16 cellular contexts compared by ENCODE assay signal in the genomic region with DNA sequence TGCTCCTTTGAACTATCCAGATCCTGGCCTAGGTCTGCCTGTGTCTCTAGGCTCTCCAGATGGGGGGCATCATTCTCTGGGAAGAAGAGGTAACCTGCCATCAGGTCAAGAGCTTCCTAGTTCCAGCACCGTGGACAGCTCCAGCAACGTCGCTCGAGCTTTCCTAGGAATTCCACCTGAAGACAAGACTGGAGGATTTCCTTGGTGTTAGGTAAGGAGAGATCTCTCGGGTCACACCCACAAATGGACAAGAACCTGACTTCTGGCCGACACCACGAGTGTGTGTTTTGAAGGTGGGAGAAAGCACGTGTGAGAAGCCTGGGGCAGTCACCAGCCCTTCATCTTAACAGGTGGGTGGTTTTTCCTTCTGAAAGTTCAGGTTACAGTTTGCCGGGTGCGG. TPM values are rescaled to one million over a fixed set of nuclear protein-coding genes. Genes with fewer than 3 reads are reported as not detected.
DNase-seq lines count a peak whose midpoint lies in the region; ATAC-seq, FAIRE-seq and TF ChIP-seq lines count a peak whose summit lies in the region.
"Had no signal": no experiment of that assay in that cellular context is flagged by ENCODE, and none has a peak within 500 bp of the region (broad histone marks: within the 10 kb centered on the region; RNA-seq: fewer than 3 reads in every experiment).

No MANE protein-coding gene starts in this region.

- H3K4me1 Mint-ChIP-seq in H9, result peaks cover 3 to 15% of the 10 kb centered on the region in 2 experiments
- H3K4me1 Mint-ChIP-seq in activated CD4-positive, alpha-beta memory T cell treated with anti-CD3 and anti-CD28 coated beads for 36 hours (ENCODE audit: low read depth), result no peaks in the 10 kb centered on the region
- H3K4me1 Mint-ChIP-seq: activated naive CD8-positive, alpha-beta T cell treated with anti-CD3 and anti-CD28 coated beads, Interleukin-2, amount 10 ng/mL, durations not matched to agents 7 days and 5 days had no signal

- no peak overlapping the region for H2BK20ac ChIP-seq in H9 (ENCODE audit: low read depth, low read length, poor library complexity, severe bottlenecking)

- no peak overlapping the region for H4K8ac ChIP-seq in H9 (replicated peaks; ENCODE audit: insufficient read length, low read depth, low read length)
- H4K8ac ChIP-seq in neuronal stem cell (ENCODE audit: low read depth, low read length), result no peak overlapping the region

- H3K14ac ChIP-seq in H9 (ENCODE audit: insufficient read depth, low read length) (no peak overlapping the region), neuronal stem cell (ENCODE audit: low read length) (no peak overlapping the region)

- no peak for ATAC-seq in PC-3
- ATAC-seq: psoas muscle had no signal

- H3K27me3 Mint-ChIP-seq in H9 (ENCODE audit: low read depth), result peaks cover 49% of the 10 kb centered on the region
- peaks cover 13% of the 10 kb centered on the region for H3K27me3 Mint-ChIP-seq in activated CD4-positive, alpha-beta memory T cell treated with anti-CD3 and anti-CD28 coated beads for 36 hours

- H3K4me2 ChIP-seq in H9 (ENCODE audit: insufficient read depth, insufficient read length, low read length), result no peak overlapping the region
- H3K4me2 ChIP-seq in PC-3 (ENCODE audit: low read length), result no peak overlapping the region
- H3K4me2 ChIP-seq in neuronal stem cell (ENCODE audit: insufficient read depth, low read length, poor library complexity, severe bottlenecking), result no peak overlapping the region

- TF ChIP-seq POLR2A in H54 (IDR thresholded peaks at IDR 0.05; ENCODE audit: low read depth, low read length), result no peak

- POLR2A ChIA-PET in PC-3 (lab: Charles Lee; ENCODE audit: unreplicated experiment), result no interaction called here
- POLR2A ChIA-PET in activated CD4-positive, alpha-beta memory T cell treated with anti-CD3 and anti-CD28 coated beads for 36 hours (lab: Charles Lee), result no interaction called here

- H3K4me3 Mint-ChIP-seq in H9, result no peak overlapping the region
- no peak overlapping the region for H3K4me3 Mint-ChIP-seq in activated CD4-positive, alpha-beta memory T cell treated with anti-CD3 and anti-CD28 coated beads for 36 hours
- H3K4me3 Mint-ChIP-seq: activated naive CD8-positive, alpha-beta T cell treated with anti-CD3 and anti-CD28 coated beads, Interleukin-2, amount 10 ng/mL, durations not matched to agents 7 days and 5 days had no signal

- H3K4me1 ChIP-seq in H9 (ENCODE audit: insufficient read depth, low read length), result no peaks in the 10 kb centered on the region; the same call in 1 of the 2 replicates
- H3K4me1 ChIP-seq in PC-3 (ENCODE audit: insufficient read depth, low read length), result no peaks in the 10 kb centered on the region
- H3K4me1 ChIP-seq in neuronal stem cell (ENCODE audit: control insufficient read depth in 2 of 2, insufficient read depth in 1 of 2, low read depth in 1 of 2, low read length in 2 of 2), result no peaks in the 10 kb centered on the region
- H3K4me1 ChIP-seq: psoas muscle, SJCRH30, tibial nerve had no signal

- H3K79me1 ChIP-seq in H9 (ENCODE audit: insufficient read depth, low read depth, low read length, poor library complexity, severe bottlenecking) (no peaks in the 10 kb centered on the region), neuronal stem cell (ENCODE audit: low read depth, low read length) (no peaks in the 10 kb centered on the region)

- H3K4ac ChIP-seq in H9 (ENCODE audit: low read depth, low read length) (no peak overlapping the region), neuronal stem cell (ENCODE audit: low read length) (no peak overlapping the region)

- H3K9me3 Mint-ChIP-seq in H9, result no peaks in the 10 kb centered on the region
- H3K9me3 Mint-ChIP-seq in activated CD4-positive, alpha-beta memory T cell treated with anti-CD3 and anti-CD28 coated beads for 36 hours, result no peaks in the 10 kb centered on the region
- H3K9me3 Mint-ChIP-seq: activated naive CD8-positive, alpha-beta T cell treated with anti-CD3 and anti-CD28 coated beads, Interleukin-2, amount 10 ng/mL, durations not matched to agents 7 days and 5 days had no signal

- H3K4me3 ChIP-seq in PC-3 (ENCODE audit: low read length), result no peak overlapping the region
- H3K4me3 ChIP-seq in neuronal stem cell (ENCODE audit: low read length in 2 of 2), result no peak overlapping the region
- H3K4me3 ChIP-seq: lung, psoas muscle, SJCRH30, tibial nerve had no signal

- CTCF ChIA-PET in PC-3 (lab: Charles Lee), result no interaction called here
- CTCF ChIA-PET in activated CD4-positive, alpha-beta memory T cell treated with anti-CD3 and anti-CD28 coated beads for 36 hours (lab: Charles Lee), result interaction anchor here (0.8 to 1.4 kb wide), 3 partner anchors 30 to 113 kb away, joined by 3 read pairs; no protein-coding TSS in a partner anchor

- no peak overlapping the region for H2BK120ac ChIP-seq in H9 (ENCODE audit: low read depth, low read length, poor library complexity, severe bottlenecking)
- no peak overlapping the region for H2BK120ac ChIP-seq in neuronal stem cell (ENCODE audit: low read depth, low read length)

- H3K23ac ChIP-seq in H9 (ENCODE audit: insufficient read length, low read depth, low read length) (no peak overlapping the region), neuronal stem cell (ENCODE audit: low read depth, low read length, poor library complexity) (no peak overlapping the region)

- DNase-seq in H9, result peak; percentile 80
- peak; percentile 65 for DNase-seq in PC-3
- peak; percentile 8 for DNase-seq in fibroblast of gingiva (ENCODE audit: low read depth)
- peak; percentile 56 for DNase-seq in neuronal stem cell (ENCODE audit: low spot score)
- DNase-seq in H54 (ENCODE audit: insufficient read length, low spot score), result no peak
- no peak for DNase-seq in NCI-H82 treated with DMSO at 0.1 percent for 48 hours (lab: John Stamatoyannopoulos, UW; ENCODE audit: unreplicated experiment)
- no peak for DNase-seq in activated CD4-positive, alpha-beta memory T cell treated with anti-CD3 and anti-CD28 coated beads for 36 hours
- DNase-seq in T-helper 1 cell, result no peak
- DNase-seq: activated CD4-positive, alpha-beta T cell treated with anti-CD3 and anti-CD28 coated beads, Interleukin-2, amount 50 U/mL, for 1 hour; activated naive CD8-positive, alpha-beta T cell treated with anti-CD3 and anti-CD28 coated beads, Interleukin-2, amount 10 ng/mL, durations not matched to agents 7 days and 5 days; DMS79 treated with DMSO at 0.1 percent for 48 hours; psoas muscle had no signal

- H3F3A ChIP-seq in PC-3 (ENCODE audit: low read length, unreplicated experiment), result no peaks in the 10 kb centered on the region

- H2BK12ac ChIP-seq in H9 (ENCODE audit: insufficient read length, low read depth, low read length) (no peak overlapping the region), neuronal stem cell (ENCODE audit: low read length) (no peak overlapping the region)

- no peak for TF ChIP-seq CTCF in H9 (conservative IDR thresholded peaks at IDR 0.05)
- TF ChIP-seq CTCF in PC-3 (conservative IDR thresholded peaks at IDR 0.05; ENCODE audit: low read depth, low read length), result no peak

- H2AK5ac ChIP-seq in H9 (ENCODE audit: insufficient read length, low read length) (no peak overlapping the region), neuronal stem cell (ENCODE audit: low read depth, low read length) (no peak overlapping the region)

- BruUV-seq in PC-3 (replicated peaks; lab: Mats Ljungman, UMichigan), result no TSS peak

- no peak overlapping the region for H3T11ph ChIP-seq in H9 (ENCODE audit: low read length)

- H3K18ac ChIP-seq in H9 (ENCODE audit: insufficient read length, low read depth, low read length) (no peak overlapping the region), neuronal stem cell (ENCODE audit: low read length) (no peak overlapping the region)

- H3K36me3 Mint-ChIP-seq in H9 (ENCODE audit: insufficient read depth in 1 of 3, low read depth in 3 of 3), result no peaks in the 10 kb centered on the region
- no peaks in the 10 kb centered on the region for H3K36me3 Mint-ChIP-seq in activated CD4-positive, alpha-beta memory T cell treated with anti-CD3 and anti-CD28 coated beads for 36 hours
- H3K36me3 Mint-ChIP-seq: activated naive CD8-positive, alpha-beta T cell treated with anti-CD3 and anti-CD28 coated beads, Interleukin-2, amount 10 ng/mL, durations not matched to agents 7 days and 5 days had no signal

- H3K27me3 ChIP-seq in H9 (ENCODE audit: insufficient read depth, low read length) (no peaks in the 10 kb centered on the region; the same call in 1 of the 2 replicates), PC-3 (ENCODE audit: low read length) (peaks cover 14% of the 10 kb centered on the region; the same call in 1 of the 2 replicates), neuronal stem cell (ENCODE audit: control insufficient read depth in 3 of 3, insufficient read depth in 3 of 3, low read depth in 1 of 3, low read length in 3 of 3) (peaks cover 0 to 19% (median 0%) of the 10 kb centered on the region in 3 experiments)
- H3K27me3 ChIP-seq: tibial nerve had no signal

- H3K79me2 ChIP-seq in H9 (ENCODE audit: insufficient read depth, low read length), result no peaks in the 10 kb centered on the region
- H3K79me2 ChIP-seq in PC-3 (ENCODE audit: low read length), result no peaks in the 10 kb centered on the region

- H4K91ac ChIP-seq in H9 (ENCODE audit: insufficient read length, low read depth, low read length), result no peak overlapping the region
- no peak overlapping the region for H4K91ac ChIP-seq in neuronal stem cell (ENCODE audit: low read depth, low read length, poor library complexity)

- H2BK15ac ChIP-seq in H9 (ENCODE audit: low read depth, low read length) (no peak overlapping the region), neuronal stem cell (ENCODE audit: low read length) (no peak overlapping the region)

- H2BK5ac ChIP-seq in H9 (ENCODE audit: insufficient read length, low read length) (no peak overlapping the region), neuronal stem cell (ENCODE audit: low read length) (no peak overlapping the region)

- no peak overlapping the region for H3K27ac ChIP-seq in H9 (ENCODE audit: insufficient read length, low read depth, low read length)
- no peak overlapping the region for H3K27ac ChIP-seq in PC-3 (ENCODE audit: low read length)
- H3K27ac ChIP-seq in neuronal stem cell (replicated peaks; ENCODE audit: low read length), result no peak overlapping the region
- H3K27ac ChIP-seq: epithelial cell of prostate, psoas muscle, SJCRH30, tibial nerve had no signal

- no peak overlapping the region for H3K9ac ChIP-seq in H9 (ENCODE audit: extremely low read depth, insufficient read length, low read length)
- no peak overlapping the region for H3K9ac ChIP-seq in PC-3 (ENCODE audit: low read length)
- no peak overlapping the region for H3K9ac ChIP-seq in neuronal stem cell (ENCODE audit: low read depth, low read length, poor library complexity)

- no peak overlapping the region for H4K5ac ChIP-seq in H9 (ENCODE audit: insufficient read length, low read depth, low read length)

- no peak for FAIRE-seq in H54 (lab: Jason Lieb, UNC)

- H3K23me2 ChIP-seq in H9 (ENCODE audit: insufficient read length, low read depth, low read length, poor library complexity, severe bottlenecking), result no peaks in the 10 kb centered on the region

- H3K9me3 ChIP-seq in H9 (ENCODE audit: control insufficient read depth, low read depth, low read length) (no peaks in the 10 kb centered on the region), PC-3 (ENCODE audit: low read length) (no peaks in the 10 kb centered on the region), neuronal stem cell (replicated peaks in 1 of 2; ENCODE audit: control insufficient read depth in 2 of 2, insufficient read depth in 1 of 2, low read depth in 1 of 2, low read length in 2 of 2) (no peaks in the 10 kb centered on the region)
- H3K9me3 ChIP-seq: psoas muscle, tibial nerve had no signal

- no CpG with 5 or more reads among the region's 10 CpGs for WGBS in H9 (ENCODE audit: extremely low coverage, insufficient read length, low lambda C conversion rate)
- WGBS in neuronal stem cell (ENCODE audit: extremely low coverage in 2 of 2, insufficient read length in 2 of 2, insufficient replicate concordance in 1 of 2), 2 donors, result no CpG with 5 or more reads among the region's 10 CpGs

- no peaks in the 10 kb centered on the region for H4K20me1 ChIP-seq in H9 (ENCODE audit: control insufficient read depth, insufficient read depth, insufficient read length)
- no peaks in the 10 kb centered on the region for H4K20me1 ChIP-seq in PC-3 (ENCODE audit: low read length)

- H3K27ac Mint-ChIP-seq in H9, result no peak overlapping the region
- H3K27ac Mint-ChIP-seq in activated CD4-positive, alpha-beta memory T cell treated with anti-CD3 and anti-CD28 coated beads for 36 hours, result no peak overlapping the region
- H3K27ac Mint-ChIP-seq: activated naive CD8-positive, alpha-beta T cell treated with anti-CD3 and anti-CD28 coated beads, Interleukin-2, amount 10 ng/mL, durations not matched to agents 7 days and 5 days had no signal

- intact Hi-C loops in PC-3 (cut with micrococcal nuclease), result no loop called here
- intact Hi-C loops in activated CD4-positive, alpha-beta memory T cell treated with anti-CD3 and anti-CD28 coated beads for 36 hours (cut with micrococcal nuclease), result no loop called here

- H3K56ac ChIP-seq in H9 (ENCODE audit: insufficient read length, low read depth, low read length), result no peak overlapping the region

- H3K36me3 ChIP-seq in PC-3 (ENCODE audit: low read depth, low read length) (no peaks in the 10 kb centered on the region), neuronal stem cell (replicated peaks in 1 of 2; ENCODE audit: control insufficient read depth in 2 of 2, insufficient read depth in 2 of 2, low read length in 2 of 2) (no peaks in the 10 kb centered on the region)
- H3K36me3 ChIP-seq: SJCRH30, tibial nerve had no signal

- H2AFZ ChIP-seq in H9 (ENCODE audit: low read length), result no peak overlapping the region
- H2AFZ ChIP-seq in PC-3 (ENCODE audit: low read length), result no peak overlapping the region
- H2AFZ ChIP-seq in neuronal stem cell (ENCODE audit: low read length), result no peak overlapping the region

- no peaks in the 10 kb centered on the region for H3K9me2 ChIP-seq in PC-3 (replicated peaks; ENCODE audit: low read length)

RNA-seq across cellular contexts. Expression of a gene that starts 1.2 kb away (rescaled TPM):
- total RNA-seq in H9 (2021) (not detected in 2 replicates), PC-3 (2014; rRNA removed) (not detected in 2 replicates)
- polyA plus RNA-seq in neuronal stem cell (2013, experiment 1 of 2), result not detected
- not detected for polyA plus RNA-seq in neuronal stem cell (2013, experiment 2 of 2)
- not detected for total RNA-seq in activated CD4-positive, alpha-beta memory T cell treated with anti-CD3 and anti-CD28 coated beads for 36 hours
- total RNA-seq: activated naive CD8-positive, alpha-beta T cell treated with anti-CD3 and anti-CD28 coated beads, Interleukin-2, amount 10 ng/mL, durations not matched to agents 7 days and 5 days; psoas muscle; SJCRH30; tibial nerve had no signal
- polyA plus RNA-seq: psoas muscle had no signal

RNA-seq across cellular contexts. Expression of a gene that starts 10.7 kb away (rescaled TPM):
- 0.31 TPM in 1 of 2 replicates, not detected in the other for total RNA-seq in H9 (2021)
- not detected in 2 replicates for total RNA-seq in PC-3 (2014; rRNA removed)
- polyA plus RNA-seq in neuronal stem cell (2013, experiment 1 of 2), result 0.24 TPM
- polyA plus RNA-seq in neuronal stem cell (2013, experiment 2 of 2), result 0.22 TPM
- 1 to 10 TPM; 1.8 to 2.2 TPM for total RNA-seq in activated CD4-positive, alpha-beta memory T cell treated with anti-CD3 and anti-CD28 coated beads for 36 hours
- total RNA-seq: SJCRH30 had no signal
- polyA plus RNA-seq: psoas muscle had no signal

RNA-seq across cellular contexts. Expression of a gene that starts 41.6 kb away (rescaled TPM):
- 0.15 and 0.22 TPM in 2 replicates for total RNA-seq in H9 (2021)
- total RNA-seq in PC-3 (2014; rRNA removed), result not detected in 2 replicates
- polyA plus RNA-seq in neuronal stem cell (2013, experiment 1 of 2), result 2.9 TPM
- polyA plus RNA-seq in neuronal stem cell (2013, experiment 2 of 2), result 2.7 TPM
- not detected for total RNA-seq in activated CD4-positive, alpha-beta memory T cell treated with anti-CD3 and anti-CD28 coated beads for 36 hours
- total RNA-seq: activated naive CD8-positive, alpha-beta T cell treated with anti-CD3 and anti-CD28 coated beads, Interleukin-2, amount 10 ng/mL, durations not matched to agents 7 days and 5 days; SJCRH30 had no signal
- polyA plus RNA-seq: lung had no signal

RNA-seq across cellular contexts. Expression of a gene that starts 44.0 kb away (rescaled TPM):
- total RNA-seq in H9 (2021) (202 and 205 TPM in 2 replicates), PC-3 (2014; rRNA removed) (228 and 341 TPM in 2 replicates)
- polyA plus RNA-seq in neuronal stem cell (2013, experiment 1 of 2), result 208 TPM
- polyA plus RNA-seq in neuronal stem cell (2013, experiment 2 of 2), result 198 TPM
- 100 to 1,000 TPM; 256 to 262 TPM for total RNA-seq in activated CD4-positive, alpha-beta memory T cell treated with anti-CD3 and anti-CD28 coated beads for 36 hours

RNA-seq across cellular contexts. Expression of a gene that starts 47.2 kb away (rescaled TPM):
- total RNA-seq in H9 (2021) (21.4 and 21.9 TPM in 2 replicates), PC-3 (2014; rRNA removed) (31.3 and 35.0 TPM in 2 replicates)
- polyA plus RNA-seq in neuronal stem cell (2013, experiment 1 of 2), result 9.6 TPM
- 9.1 TPM for polyA plus RNA-seq in neuronal stem cell (2013, experiment 2 of 2)
- 100 to 1,000 TPM; 170 to 186 TPM for total RNA-seq in activated CD4-positive, alpha-beta memory T cell treated with anti-CD3 and anti-CD28 coated beads for 36 hours

Comparison
In these comparisons a context has a peak if more than half of its experiments do, and no peak if none do; other contexts are left out.
1. DNase-seq: peak in H9 (single experiment), PC-3 (single experiment), fibroblast of gingiva (single experiment) and neuronal stem cell (single experiment); none in H54 (single experiment), NCI-H82 treated with DMSO at 0.1 percent for 48 hours (single experiment), activated CD4-positive, alpha-beta memory T cell treated with anti-CD3 and anti-CD28 coated beads for 36 hours (single experiment) and T-helper 1 cell (0 of 5).